8 cellular contexts compared by ENCODE assay signal in the genomic region with DNA sequence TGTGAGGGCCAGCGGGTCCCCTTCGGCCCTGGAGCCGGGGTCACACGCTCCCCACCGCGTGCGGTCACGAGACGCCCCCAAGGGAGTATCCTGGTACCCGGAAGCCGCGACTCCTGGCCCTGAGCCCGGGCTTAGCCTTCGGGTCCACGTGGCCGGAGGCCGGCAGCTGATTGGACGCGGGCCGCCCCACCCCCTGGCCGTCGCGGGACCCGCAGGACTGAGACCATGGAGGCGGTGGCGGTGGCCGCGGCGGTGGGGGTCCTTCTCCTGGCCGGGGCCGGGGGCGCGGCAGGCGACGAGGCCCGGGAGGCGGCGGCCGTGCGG. TPM values are rescaled to one million over a fixed set of nuclear protein-coding genes. Genes with fewer than 3 reads are reported as not detected.
A peak's percentile ranks its signal among the peaks of the same experiment; 100 is the strongest.
DNase-seq lines count a peak whose midpoint lies in the region; ATAC-seq, FAIRE-seq and TF ChIP-seq lines count a peak whose summit lies in the region.

NAGLU (plus strand) TSS at position 194 of the 324 bp plus-strand sequence; CDS start at position 226, 32 bp downstream.

- intact Hi-C loops in left lung (cut with DNase I), result no loop called here

- peak; percentile 76 for FAIRE-seq in GM19239 (lab: Jason Lieb, UNC)

- ATAC-seq in HG03439 (IDR thresholded peaks at IDR 0.05; ENCODE audit: unreplicated experiment), result peak; percentile 82
- peak; percentile 89 for ATAC-seq in left lung

- H3K27ac ChIP-seq in left lung, result peak within 1 kb of the TSS; percentile 87 to 93

- peaks cover 8% of the 10 kb centered on the region for H3K4me1 ChIP-seq in BE2C
- peaks cover 10 to 36% of the 10 kb centered on the region in 2 donors for H3K4me1 ChIP-seq in left lung

- peaks cover 5% of the 10 kb centered on the region for H3K27me3 Mint-ChIP-seq in activated CD4-positive, alpha-beta T cell treated with anti-CD3 and anti-CD28 coated beads, Interleukin-2, amount 10 ng/mL, durations not matched to agents 7 days and 5 days

- peak within 1 kb of the TSS; percentile 78 for H3K4me3 Mint-ChIP-seq in activated CD4-positive, alpha-beta T cell treated with anti-CD3 and anti-CD28 coated beads, Interleukin-2, amount 10 ng/mL, durations not matched to agents 7 days and 5 days

- POLR2A ChIA-PET in activated CD4-positive, alpha-beta T cell treated with anti-CD3 and anti-CD28 coated beads, Interleukin-2, amount 10 ng/mL, durations not matched to agents 7 days and 5 days (lab: Charles Lee), result interaction anchor here (0.6 to 0.9 kb wide), 3 partner anchors 9 to 491 kb away, joined by 3 to 6 read pairs (median 3); no protein-coding TSS in a partner anchor

- H3K36me3 ChIP-seq in BE2C, result peaks cover 14% of the 10 kb centered on the region
- H3K36me3 ChIP-seq in left lung, result peaks cover 0 to 28% of the 10 kb centered on the region in 2 donors

- TF ChIP-seq CTCF in BE2C (IDR thresholded peaks at IDR 0.05; ENCODE audit: low read depth, low read length) (no peak), left lung (IDR thresholded peaks at IDR 0.05) (no peak)

- H3K9me3 ChIP-seq in BE2C, result no peaks in the 10 kb centered on the region
- H3K9me3 ChIP-seq in left lung, result no peaks in the 10 kb centered on the region

- peaks cover 7% of the 10 kb centered on the region for H3K36me3 Mint-ChIP-seq in activated CD4-positive, alpha-beta T cell treated with anti-CD3 and anti-CD28 coated beads, Interleukin-2, amount 10 ng/mL, durations not matched to agents 7 days and 5 days (ENCODE audit: low read depth)

- H3K4me1 Mint-ChIP-seq in activated CD4-positive, alpha-beta T cell treated with anti-CD3 and anti-CD28 coated beads, Interleukin-2, amount 10 ng/mL, durations not matched to agents 7 days and 5 days, result peaks cover 51% of the 10 kb centered on the region

- DNase-seq in BE2C (peak; percentile 98), GM19239 (ENCODE audit: insufficient read length, low spot score) (peak; percentile 100), NCI-H524 treated with DMSO at 0.1 percent for 48 hours (lab: John Stamatoyannopoulos, UW) (peak; percentile 51), cortex of kidney (lab: John Stamatoyannopoulos, UW) (peak; percentile 50), left lung (peak; percentile 98 to 99)
- peak; percentile 85 for DNase-seq in activated CD4-positive, alpha-beta T cell treated with anti-CD3 and anti-CD28 coated beads, Interleukin-2, amount 10 ng/mL, durations not matched to agents 7 days and 5 days
- peak; percentile 82 for DNase-seq in stimulated activated CD4-positive, alpha-beta T cell treated with anti-CD3 and anti-CD28 coated beads, Interleukin-2, amount 100 ng/mL, for 48 hours

- CTCF ChIA-PET in activated CD4-positive, alpha-beta T cell treated with anti-CD3 and anti-CD28 coated beads, Interleukin-2, amount 10 ng/mL, durations not matched to agents 7 days and 5 days (lab: Charles Lee), result interaction anchor here (0.8 to 2.0 kb wide), 9 partner anchors 9 to 677 kb away, joined by 3 to 11 read pairs (median 3); no protein-coding TSS in a partner anchor

- H3K4me3 ChIP-seq in BE2C (ENCODE audit: low read depth, low read length), result peak within 1 kb of the TSS; percentile 78
- peak within 1 kb of the TSS; percentile 61 to 77 for H3K4me3 ChIP-seq in left lung

- no peaks in the 10 kb centered on the region for H3K9me3 Mint-ChIP-seq in activated CD4-positive, alpha-beta T cell treated with anti-CD3 and anti-CD28 coated beads, Interleukin-2, amount 10 ng/mL, durations not matched to agents 7 days and 5 days

- peak within 1 kb of the TSS; percentile 83 for H3K27ac Mint-ChIP-seq in activated CD4-positive, alpha-beta T cell treated with anti-CD3 and anti-CD28 coated beads, Interleukin-2, amount 10 ng/mL, durations not matched to agents 7 days and 5 days

- H3K27me3 ChIP-seq in BE2C (no peaks in the 10 kb centered on the region), left lung (no peaks in the 10 kb centered on the region)

RNA-seq across cellular contexts. Expression of gene NAGLU, which starts in this region (rescaled TPM):
- 28.3 TPM for polyA plus RNA-seq in BE2C (2012; ENCODE audit: insufficient read depth, insufficient read length, low read depth)
- 10 to 100 TPM; 16.4 to 18.8 TPM for total RNA-seq in activated CD4-positive, alpha-beta T cell treated with anti-CD3 and anti-CD28 coated beads, Interleukin-2, amount 10 ng/mL, durations not matched to agents 7 days and 5 days
- total RNA-seq in left lung, result 10 to 100 TPM; 41.5 to 56.2 TPM

Comparison
In these comparisons a context has a peak if more than half of its experiments do, and no peak if none do; other contexts are left out.
1. Peak in every context shown above with its lines: DNase-seq, ATAC-seq, H3K4me3 ChIP-seq and H3K27ac ChIP-seq.
2. DNase-seq: peak in every context shown above with its lines; median percentile 100 in GM19239; 98 in left lung; 98 in BE2C; 85 in activated CD4-positive, alpha-beta T cell treated with anti-CD3 and anti-CD28 coated beads, Interleukin-2, amount 10 ng/mL, durations not matched to agents 7 days and 5 days; 82 in stimulated activated CD4-positive, alpha-beta T cell treated with anti-CD3 and anti-CD28 coated beads, Interleukin-2, amount 100 ng/mL, for 48 hours; 51 in NCI-H524 treated with DMSO at 0.1 percent for 48 hours; 50 in cortex of kidney.